ENCODE assay signal across 15 cellular contexts in the genomic region with DNA sequence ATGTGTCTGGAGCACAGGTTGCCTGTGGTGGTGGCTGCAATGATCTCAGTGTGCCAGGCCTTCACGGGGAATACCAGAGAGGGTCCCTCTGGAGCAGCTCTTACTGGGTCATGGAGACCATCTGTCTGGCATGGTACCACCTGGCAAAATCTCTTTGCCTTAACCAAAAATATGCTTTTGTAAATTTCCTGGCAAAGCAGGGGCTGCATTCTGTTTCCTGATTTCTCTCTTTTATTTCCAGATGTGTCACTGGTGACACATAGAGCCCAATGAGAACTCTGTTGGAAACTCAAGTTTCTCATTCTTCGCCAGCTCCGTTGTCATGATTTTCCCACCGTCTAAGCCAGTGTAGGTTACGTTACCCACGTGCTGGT.
DNase-seq lines count a peak whose midpoint lies in the region; ATAC-seq lines count a peak whose summit lies in the region.
"Had no signal": no experiment of that assay in that cellular context is flagged by ENCODE, and none has a peak within 500 bp of the region (broad histone marks: within the 10 kb centered on the region; RNA-seq: fewer than 3 reads in every experiment).

No MANE protein-coding gene starts in this region.

- H3K36me3 ChIP-seq in skeletal muscle tissue (ENCODE audit: control insufficient read depth in 3 of 3, insufficient read depth in 3 of 3, low read length in 3 of 3), result no peaks in the 10 kb centered on the region
- H3K36me3 ChIP-seq: lower lobe of right lung, Peyer's patch had no signal

- no peaks in the 10 kb centered on the region for H3K27me3 ChIP-seq in skeletal muscle tissue (ENCODE audit: control insufficient read depth in 3 of 3, insufficient read depth in 3 of 3, low read length in 3 of 3)
- H3K27me3 ChIP-seq: Peyer's patch had no signal

- H3K9me3 ChIP-seq in skeletal muscle tissue (ENCODE audit: control insufficient read depth in 3 of 3, low read length in 3 of 3), result no peaks in the 10 kb centered on the region
- H3K9me3 ChIP-seq: lower lobe of right lung, Peyer's patch had no signal

- peak overlapping the region; percentile 14 for H3K27ac ChIP-seq in skeletal muscle tissue (ENCODE audit: low read depth, low read length)
- H3K27ac ChIP-seq: lower lobe of right lung had no signal

- H3K4me1 ChIP-seq in skeletal muscle tissue (ENCODE audit: control insufficient read depth in 3 of 3, insufficient read depth in 3 of 3, low read length in 3 of 3), result peaks cover 45 to 65% (median 47%) of the 10 kb centered on the region in 3 donors
- H3K4me1 ChIP-seq: Peyer's patch had no signal

- ATAC-seq in GM19455 (IDR thresholded peaks at IDR 0.05; ENCODE audit: unreplicated experiment), result no peak

- H3K9ac ChIP-seq in skeletal muscle tissue (ENCODE audit: low read depth in 1 of 3, low read length in 3 of 3), result no peak overlapping the region

- DNase-seq in NCI-H1694 (lab: John Stamatoyannopoulos, UW) (peak; percentile 28), NCI-H1694 treated with DMSO at 0.1 percent for 48 hours (lab: John Stamatoyannopoulos, UW) (no peak), NCI-H446 treated with DMSO at 0.1 percent for 48 hours (lab: John Stamatoyannopoulos, UW) (peak; percentile 41), fibroblast of peridontal ligament (ENCODE audit: extremely low read depth) (peak; percentile 95), activated gamma-delta T cell (lab: John Stamatoyannopoulos, UW) (no peak), GF-D8 (lab: John Stamatoyannopoulos, UW) (no peak)
- DNase-seq: 8988T; activated naive CD4-positive, alpha-beta T cell; COR-L47; hippocampal formation; lower lobe of right lung; NCI-H1048; Peyer's patch had no signal

- no peak overlapping the region for H3K4me3 ChIP-seq in skeletal muscle tissue (ENCODE audit: low read length in 3 of 3)
- H3K4me3 ChIP-seq: lower lobe of right lung, Peyer's patch had no signal

Comparison
In these comparisons a context has a peak if more than half of its experiments do, and no peak if none do; other contexts are left out.
1. DNase-seq: peak in NCI-H1694 (single experiment), NCI-H446 treated with DMSO at 0.1 percent for 48 hours (single experiment) and fibroblast of peridontal ligament (single experiment); none in NCI-H1694 treated with DMSO at 0.1 percent for 48 hours (single experiment), activated gamma-delta T cell (single experiment) and GF-D8 (single experiment).